9 cellular contexts compared by ENCODE assay signal in the genomic region with DNA sequence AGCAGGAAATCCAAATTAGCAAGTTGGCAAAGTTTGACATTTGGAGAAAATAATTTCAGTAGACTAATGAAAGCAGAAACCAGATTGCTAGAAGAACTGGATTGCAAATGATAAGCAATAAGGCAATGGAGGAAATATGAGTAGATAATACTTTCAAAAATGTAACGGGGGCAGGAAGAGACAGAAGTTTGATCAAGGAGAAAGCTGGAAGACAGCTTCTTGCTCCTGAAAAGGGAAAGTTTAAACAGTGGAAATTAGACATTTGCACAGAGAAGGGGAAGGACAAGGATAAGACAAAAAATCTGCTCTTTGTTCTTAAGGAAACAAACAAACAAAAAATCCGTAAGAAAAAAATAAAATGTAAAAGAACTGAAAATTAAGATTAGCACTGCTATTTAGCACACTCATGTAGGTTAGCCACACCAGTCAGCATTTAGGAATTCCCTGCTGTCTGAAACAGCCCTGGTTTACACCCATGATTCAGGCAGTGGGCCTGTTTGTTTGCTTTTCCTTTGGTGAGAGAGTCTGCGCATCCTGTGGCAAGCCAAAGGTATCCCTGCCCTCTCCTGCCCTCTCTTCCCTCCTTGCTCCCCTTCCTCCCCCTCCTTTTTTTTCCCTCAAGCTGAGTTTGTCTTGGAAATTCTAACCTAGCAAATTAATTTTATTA.
DNase-seq lines count a peak whose midpoint lies in the region; ATAC-seq, FAIRE-seq and TF ChIP-seq lines count a peak whose summit lies in the region.
"Had no signal": no experiment of that assay in that cellular context is flagged by ENCODE, and none has a peak within 500 bp of the region (broad histone marks: within the 10 kb centered on the region; RNA-seq: fewer than 3 reads in every experiment).

No MANE protein-coding gene starts in this region.

- FAIRE-seq in astrocyte (lab: Jason Lieb, UNC): peak; percentile 96

- H3K9ac ChIP-seq in astrocyte (ENCODE audit: low read length) (peak overlapping the region; percentile 49), colonic mucosa (ENCODE audit: low read depth in 2 of 2, low read length in 2 of 2) (no peak overlapping the region)

- H3K36me3 ChIP-seq in astrocyte (ENCODE audit: insufficient read depth, low read length) (no peaks in the 10 kb centered on the region), BE2C (no peaks in the 10 kb centered on the region), colonic mucosa (no peaks in the 10 kb centered on the region)

- H3K27me3 Mint-ChIP-seq in HFFc6 (ENCODE audit: insufficient read depth): no peaks in the 10 kb centered on the region
- H3K27me3 Mint-ChIP-seq in astrocyte (ENCODE audit: low read depth, unreplicated experiment): no peaks in the 10 kb centered on the region

- peaks cover 7% of the 10 kb centered on the region; the same call in 1 of the 2 replicates for H3K9me3 Mint-ChIP-seq in HFFc6
- peaks cover 8% of the 10 kb centered on the region for H3K9me3 Mint-ChIP-seq in astrocyte (ENCODE audit: unreplicated experiment)

- peak overlapping the region; percentile 65 for H3K4me3 Mint-ChIP-seq in HFFc6
- H3K4me3 Mint-ChIP-seq in astrocyte (ENCODE audit: unreplicated experiment): peak overlapping the region; percentile 5

- H3K4me1 ChIP-seq in astrocyte (ENCODE audit: insufficient read depth, low read length): peaks cover 35% of the 10 kb centered on the region
- H3K4me1 ChIP-seq in BE2C: no peaks in the 10 kb centered on the region
- H3K4me1 ChIP-seq in colonic mucosa: no peaks in the 10 kb centered on the region

- no peaks in the 10 kb centered on the region for H4K20me1 ChIP-seq in astrocyte (ENCODE audit: insufficient read depth, low read length)

- H2AFZ ChIP-seq in astrocyte (ENCODE audit: low read depth, low read length): peak overlapping the region; percentile 1

- TF ChIP-seq CTCF in HFFc6 (IDR thresholded peaks at IDR 0.05): no peak
- TF ChIP-seq CTCF in astrocyte (IDR thresholded peaks at IDR 0.05; ENCODE audit: insufficient read depth, low read depth, low read length): no peak
- TF ChIP-seq CTCF in BE2C (IDR thresholded peaks at IDR 0.05; ENCODE audit: low read depth, low read length): no peak
- TF ChIP-seq CTCF in colonic mucosa (IDR thresholded peaks at IDR 0.05): no peak

- peak overlapping the region; percentile 77 for H3K4me2 ChIP-seq in astrocyte (ENCODE audit: low read length)

- peaks cover 52% of the 10 kb centered on the region for H3K4me1 Mint-ChIP-seq in HFFc6 (ENCODE audit: low read depth)
- H3K4me1 Mint-ChIP-seq in astrocyte (ENCODE audit: low read depth, unreplicated experiment): peaks cover 35% of the 10 kb centered on the region

- H3K27me3 ChIP-seq in astrocyte (ENCODE audit: insufficient read depth, low read length) (no peaks in the 10 kb centered on the region), BE2C (no peaks in the 10 kb centered on the region), colonic mucosa (no peaks in the 10 kb centered on the region)

- no peaks in the 10 kb centered on the region for H3K9me3 ChIP-seq in astrocyte (ENCODE audit: insufficient read depth, low read depth, low read length)
- H3K9me3 ChIP-seq in BE2C: no peaks in the 10 kb centered on the region
- H3K9me3 ChIP-seq in colonic mucosa: no peaks in the 10 kb centered on the region

- DNase-seq in A172 (ENCODE audit: low spot score) (peak; percentile 90), HFFc6 (peak; percentile 88), astrocyte (ENCODE audit: low read depth) (peak; percentile 97), iris pigment epithelial cell (ENCODE audit: low read depth) (peak; percentile 98), BE2C (no peak), colonic mucosa (no peak)
- DNase-seq in activated CD4-positive, CD25-positive, alpha-beta regulatory T cell (lab: John Stamatoyannopoulos, UW): no peak
- DNase-seq: activated naive CD4-positive, alpha-beta T cell treated with Interleukin-2 at 50 U/mL for 16 hours had no signal

- H3K27ac Mint-ChIP-seq in HFFc6 (peak overlapping the region; percentile 83), astrocyte (ENCODE audit: unreplicated experiment) (peak overlapping the region; percentile 98)

- H3K79me2 ChIP-seq in astrocyte (ENCODE audit: insufficient read depth, low read length): no peaks in the 10 kb centered on the region

- ATAC-seq in GM21367 (IDR thresholded peaks at IDR 0.05; ENCODE audit: unreplicated experiment): no peak

- peak overlapping the region; percentile 30 for H3K4me3 ChIP-seq in astrocyte (ENCODE audit: insufficient read depth, low read depth, low read length)
- no peak overlapping the region for H3K4me3 ChIP-seq in BE2C (ENCODE audit: low read depth, low read length)
- H3K4me3 ChIP-seq in colonic mucosa: no peak overlapping the region

- H3K36me3 Mint-ChIP-seq in HFFc6 (ENCODE audit: low read depth): peaks cover 11% of the 10 kb centered on the region; the same call in 1 of the 2 replicates
- H3K36me3 Mint-ChIP-seq in astrocyte (ENCODE audit: low read depth, unreplicated experiment): no peaks in the 10 kb centered on the region

- intact Hi-C loops in colonic mucosa (cut with DNase I): no loop called here

- H3K27ac ChIP-seq in astrocyte (ENCODE audit: low read depth, low read length): peak overlapping the region; percentile 88
- H3K27ac ChIP-seq in colonic mucosa: no peak overlapping the region

Comparison
In these comparisons a context has a peak if more than half of its experiments do, and no peak if none do; other contexts are left out.
1. DNase-seq: peak in A172 (single experiment), HFFc6 (single experiment), astrocyte (single experiment) and iris pigment epithelial cell (single experiment); none in BE2C (single experiment), colonic mucosa (single experiment) and activated CD4-positive, CD25-positive, alpha-beta regulatory T cell (0 of 4).